25 cellular contexts compared by ENCODE assay signal in genomic region chr10:116597543-116597942, GRCh38. TPM values are rescaled to one million over a fixed set of nuclear protein-coding genes. Genes with fewer than 3 reads are reported as not detected.
DNase-seq lines count a peak whose midpoint lies in the region; ATAC-seq, FAIRE-seq and TF ChIP-seq lines count a peak whose summit lies in the region.
"Had no signal": no experiment of that assay in that cellular context is flagged by ENCODE, and none has a peak within 500 bp of the region (broad histone marks: within the 10 kb centered on the region; RNA-seq: fewer than 3 reads in every experiment).

No MANE protein-coding gene starts in this region.

- H3K4me1 ChIP-seq in HCT116 (ENCODE audit: control insufficient read depth in 1 of 2, insufficient read depth in 2 of 2, low read length in 2 of 2) (no peaks in the 10 kb centered on the region), body of pancreas (peaks cover 66% of the 10 kb centered on the region), pancreas (peaks cover 0 to 19% (median 4%) of the 10 kb centered on the region in 3 donors)
- H3K4me1 ChIP-seq: BE2C had no signal

- H3K27ac ChIP-seq in HCT116 (ENCODE audit: low read depth, low read length) (no peak overlapping the region), body of pancreas (peak overlapping the region; percentile 48 to 97 (median 94)), pancreas (peak overlapping the region; percentile 19 to 35 (median 27))
- H3K27ac ChIP-seq: HL-60 had no signal

- H3K4me2 ChIP-seq in HCT116 (ENCODE audit: low read length), result no peak overlapping the region

- H3K9me3 ChIP-seq in HCT116 (ENCODE audit: control insufficient read depth in 1 of 2, insufficient read depth in 1 of 2, low read depth in 1 of 2, low read length in 2 of 2) (no peaks in the 10 kb centered on the region), body of pancreas (no peaks in the 10 kb centered on the region), pancreas (no peaks in the 10 kb centered on the region)
- H3K9me3 ChIP-seq: BE2C had no signal

- WGBS in body of pancreas, 2 donors, result 38 to 89% methylated on average over 4 to 5 of the region's 5 CpGs
- 41 to 42% methylated on average over 5 of the region's 5 CpGs for WGBS in pancreas, 2 donors

- H3K36me3 ChIP-seq in HCT116 (ENCODE audit: control insufficient read depth in 1 of 2, insufficient read depth in 2 of 2, low read length in 2 of 2) (no peaks in the 10 kb centered on the region), body of pancreas (replicated peaks in 1 of 2; ENCODE audit: insufficient read depth in 1 of 2, low read depth in 2 of 2) (peaks cover 3% of the 10 kb centered on the region in 2 donors), pancreas (peaks cover 0 to 55% (median 0%) of the 10 kb centered on the region in 3 donors)
- H3K36me3 ChIP-seq: BE2C had no signal

- no peaks in the 10 kb centered on the region for H3K79me2 ChIP-seq in HCT116 (ENCODE audit: insufficient read depth, low read length)

- BruUV-seq in HCT116 (replicated peaks; lab: Mats Ljungman, UMichigan), result no TSS peak

- RAD21 ChIA-PET in HCT116 (lab: Charles Lee; ENCODE audit: low non-redundant PET in 1 of 2, low total read pairs in 2 of 2, uncharacterized antibody in 2 of 2, unreplicated experiment in 2 of 2), result no interaction called here

- no peak for TF ChIP-seq CTCF in HCT116 (IDR thresholded peaks at IDR 0.05 in 2 of 3, conservative IDR thresholded peaks at IDR 0.05 in 1 of 3; ENCODE audit: borderline replicate concordance in 1 of 3, insufficient read depth in 1 of 3, low read depth in 2 of 3, low read length in 2 of 3)
- peak; percentile 35 for TF ChIP-seq CTCF in LNCaP clone FGC (IDR thresholded peaks at IDR 0.05; ENCODE audit: control insufficient read depth, extremely low read depth, insufficient read depth)
- TF ChIP-seq CTCF in body of pancreas (IDR thresholded peaks at IDR 0.05), result peak in 2 of 7 experiments; percentile 16 to 25
- no peak for TF ChIP-seq CTCF in pancreas (IDR thresholded peaks at IDR 0.05)

- intact Hi-C loops in HCT116 (cut with micrococcal nuclease) (no loop called here), body of pancreas (cut with DNase I) (no loop called here), pancreas (cut with DNase I) (no loop called here)

- no peak overlapping the region for H2AFZ ChIP-seq in HCT116 (ENCODE audit: low read depth, low read length, poor library complexity, severe bottlenecking)

- TF ChIP-seq POLR2A in HCT116 (IDR thresholded peaks at IDR 0.05; ENCODE audit: borderline replicate concordance, extremely low read depth, insufficient read depth, insufficient read length) (no peak), body of pancreas (IDR thresholded peaks at IDR 0.05) (peak in 2 of 3 donors; percentile 74 to 78), erythroblast (IDR thresholded peaks at IDR 0.05; ENCODE audit: low read length) (no peak)

- peak; percentile 24; the same call in 1 of the 2 replicates for TF ChIP-seq RAD21 in HCT116 (IDR thresholded peaks at IDR 0.05; ENCODE audit: low read depth)

- DNase-seq in HCT116 (ENCODE audit: low read depth, low spot score) (no peak), LNCaP clone FGC (ENCODE audit: low read depth) (no peak), body of pancreas (peak in 2 of 4 donors; percentile 57 to 60), pancreas (peak in 3 of 6 donors; percentile 39 to 58 (median 53)), erythroblast (lab: John Stamatoyannopoulos, UW) (no peak)
- DNase-seq: ACHN; BE2C; C1 segment of cervical spinal cord; CD4-positive, CD25-positive, alpha-beta regulatory T cell; CD8-positive, alpha-beta memory T cell; COR-L47; DMS 273 treated with DMSO at 0.1 percent for 48 hours; DMS53; DND-41; EL; H9; IMR-90 had no signal

- POLR2A ChIA-PET in HCT116 (lab: Charles Lee), result no interaction called here

- FAIRE-seq in pancreas (lab: Jason Lieb, UNC), result no peak
- FAIRE-seq: A204.1, GM12878, GM19239, H1 had no signal

- H3K9me2 ChIP-seq in HCT116 (ENCODE audit: insufficient read depth), result no peaks in the 10 kb centered on the region

- H4K20me1 ChIP-seq in HCT116 (ENCODE audit: insufficient read depth), result no peaks in the 10 kb centered on the region

- H3K4me3 ChIP-seq in HCT116 (replicated peaks in 1 of 2; ENCODE audit: low read depth in 1 of 2, low read length in 2 of 2), result no peak overlapping the region
- no peak overlapping the region for H3K4me3 ChIP-seq in LNCaP clone FGC (ENCODE audit: low read depth, low read length)
- H3K4me3 ChIP-seq in body of pancreas, result no peak overlapping the region
- peak overlapping the region in 2 of 4 donors; percentile 19 to 52 for H3K4me3 ChIP-seq in pancreas
- H3K4me3 ChIP-seq: GM12878 had no signal

- ATAC-seq in HCT116, result no peak
- no peak for ATAC-seq in body of pancreas
- peak; percentile 7 to 28 (median 20) for ATAC-seq in pancreas
- ATAC-seq in HG03354 (IDR thresholded peaks at IDR 0.05; ENCODE audit: poor library complexity, severe bottlenecking, unreplicated experiment), result no peak
- ATAC-seq: GM12878 had no signal

- H3K9ac ChIP-seq in HCT116 (ENCODE audit: low read length), result no peak overlapping the region

- CTCF ChIA-PET in HCT116 (lab: Charles Lee), result no interaction called here

- H3K27me3 ChIP-seq in HCT116 (ENCODE audit: insufficient read depth, low read length) (peaks cover 50% of the 10 kb centered on the region), body of pancreas (no peaks in the 10 kb centered on the region), pancreas (no peaks in the 10 kb centered on the region)
- H3K27me3 ChIP-seq: BE2C had no signal

TF ChIP-seq in HCT116, 20 proteins besides CTCF, POLR2A, EP300 and RAD21:
- TF ChIP-seq, protein P1, sequence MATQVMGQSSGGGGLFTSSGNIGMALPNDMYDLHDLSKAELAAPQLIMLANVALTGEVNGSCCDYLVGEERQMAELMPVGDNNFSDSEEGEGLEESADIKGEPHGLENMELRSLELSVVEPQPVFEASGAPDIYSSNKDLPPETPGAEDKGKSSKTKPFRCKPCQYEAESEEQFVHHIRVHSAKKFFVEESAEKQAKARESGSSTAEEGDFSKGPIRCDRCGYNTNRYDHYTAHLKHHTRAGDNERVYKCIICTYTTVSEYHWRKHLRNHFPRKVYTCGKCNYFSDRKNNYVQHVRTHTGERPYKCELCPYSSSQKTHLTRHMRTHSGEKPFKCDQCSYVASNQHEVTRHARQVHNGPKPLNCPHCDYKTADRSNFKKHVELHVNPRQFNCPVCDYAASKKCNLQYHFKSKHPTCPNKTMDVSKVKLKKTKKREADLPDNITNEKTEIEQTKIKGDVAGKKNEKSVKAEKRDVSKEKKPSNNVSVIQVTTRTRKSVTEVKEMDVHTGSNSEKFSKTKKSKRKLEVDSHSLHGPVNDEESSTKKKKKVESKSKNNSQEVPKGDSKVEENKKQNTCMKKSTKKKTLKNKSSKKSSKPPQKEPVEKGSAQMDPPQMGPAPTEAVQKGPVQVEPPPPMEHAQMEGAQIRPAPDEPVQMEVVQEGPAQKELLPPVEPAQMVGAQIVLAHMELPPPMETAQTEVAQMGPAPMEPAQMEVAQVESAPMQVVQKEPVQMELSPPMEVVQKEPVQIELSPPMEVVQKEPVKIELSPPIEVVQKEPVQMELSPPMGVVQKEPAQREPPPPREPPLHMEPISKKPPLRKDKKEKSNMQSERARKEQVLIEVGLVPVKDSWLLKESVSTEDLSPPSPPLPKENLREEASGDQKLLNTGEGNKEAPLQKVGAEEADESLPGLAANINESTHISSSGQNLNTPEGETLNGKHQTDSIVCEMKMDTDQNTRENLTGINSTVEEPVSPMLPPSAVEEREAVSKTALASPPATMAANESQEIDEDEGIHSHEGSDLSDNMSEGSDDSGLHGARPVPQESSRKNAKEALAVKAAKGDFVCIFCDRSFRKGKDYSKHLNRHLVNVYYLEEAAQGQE (IDR thresholded peaks at IDR 0.05; ENCODE audit: low read depth), result no peak
- TF ChIP-seq CEBPB (IDR thresholded peaks at IDR 0.05; ENCODE audit: low read depth) (no peak), JUND (IDR thresholded peaks at IDR 0.05) (no peak), EZH2 (IDR thresholded peaks at IDR 0.05) (no peak), SIN3A (IDR thresholded peaks at IDR 0.05; ENCODE audit: low read depth) (no peak), YY1 (IDR thresholded peaks at IDR 0.05; ENCODE audit: extremely low read depth, insufficient replicate concordance, low read depth, low read length) (no peak), EZH2phosphoT487 (IDR thresholded peaks at IDR 0.05; ENCODE audit: borderline replicate concordance) (no peak), ATF3 (IDR thresholded peaks at IDR 0.05) (no peak), ZFX (IDR thresholded peaks at IDR 0.05) (no peak), ZNF274 (IDR thresholded peaks at IDR 0.05; ENCODE audit: low read depth, low read length) (no peak), SP1 (IDR thresholded peaks at IDR 0.05; ENCODE audit: low read depth) (no peak), TCF7L2 (IDR thresholded peaks at IDR 0.05; ENCODE audit: borderline replicate concordance, extremely low read depth, insufficient read depth, insufficient read length) (no peak), POLR2AphosphoS5 (IDR thresholded peaks at IDR 0.05; ENCODE audit: low read depth, low read length) (no peak)
TF ChIP-seq in HCT116: peak in this region for 0.

RNA-seq across cellular contexts. Expression of gene PNLIPRP1, which starts 6.8 kb away (rescaled TPM):
- total RNA-seq in HCT116 (2021; ENCODE audit: unreplicated experiment), result 1.6 TPM
- polyA plus RNA-seq in HCT116 (2012), result not detected in 2 replicates
- total RNA-seq in body of pancreas, result 1,000 to 10,000 TPM; 3,318 to 4,534 TPM
- 1,000 to 10,000 TPM; 4,088 to 8,927 (median 4,675) TPM for total RNA-seq in pancreas
- polyA plus RNA-seq in pancreas, result 1,000 to 10,000 TPM; 3,212 to 6,957 TPM
- total RNA-seq: CD4-positive, CD25-positive, alpha-beta regulatory T cell; CD8-positive, alpha-beta memory T cell; G401; H1; H9; HT1080; IMR-90 had no signal
- polyA plus RNA-seq: CD4-positive, CD25-positive, alpha-beta regulatory T cell; CD8-positive, alpha-beta memory T cell; GM12878; H1; IMR-90 had no signal

RNA-seq across cellular contexts. Expression of gene PNLIPRP2, which starts 23.2 kb away (rescaled TPM):
- total RNA-seq in HCT116 (2021; ENCODE audit: unreplicated experiment), result 1.1 TPM
- not detected in 2 replicates for polyA plus RNA-seq in HCT116 (2012)
- 1,000 to 10,000 TPM in 1 of 2 donors, 100 to 1,000 TPM in 1; 455 to 2,069 TPM for total RNA-seq in body of pancreas
- total RNA-seq in pancreas, result 1,000 to 10,000 TPM in 5 of 6 donors, 100 to 1,000 TPM in 1; 455 to 7,545 (median 2,236) TPM
- polyA plus RNA-seq in pancreas, result 1,000 to 10,000 TPM; 1,594 to 2,679 TPM
- total RNA-seq: CD4-positive, CD25-positive, alpha-beta regulatory T cell; CD8-positive, alpha-beta memory T cell; G401; H1; HT1080; IMR-90 had no signal
- polyA plus RNA-seq: CD4-positive, CD25-positive, alpha-beta regulatory T cell; CD8-positive, alpha-beta memory T cell; GM12878; IMR-90 had no signal

RNA-seq across cellular contexts. Expression of gene PNLIP, which starts 51.8 kb away (rescaled TPM):
- 1.3 TPM for total RNA-seq in HCT116 (2021; ENCODE audit: unreplicated experiment)
- not detected in 2 replicates for polyA plus RNA-seq in HCT116 (2012)
- over 10,000 TPM in 1 of 2 donors, 1,000 to 10,000 TPM in 1; 8,888 to 12,294 TPM for total RNA-seq in body of pancreas
- total RNA-seq in pancreas, result over 10,000 TPM in 4 of 6 donors, 1,000 to 10,000 TPM in 2; 6,750 to 39,320 (median 11,574) TPM
- polyA plus RNA-seq in pancreas, result 1,000 to 10,000 TPM; 1,789 to 4,189 TPM
- total RNA-seq: CD4-positive, CD25-positive, alpha-beta regulatory T cell; CD8-positive, alpha-beta memory T cell; G401; H1; H9; HT1080; IMR-90 had no signal
- polyA plus RNA-seq: CD4-positive, CD25-positive, alpha-beta regulatory T cell; CD8-positive, alpha-beta memory T cell; GM12878; H1; IMR-90 had no signal

Comparison
In these comparisons a context has a peak if more than half of its experiments do, and no peak if none do; other contexts are left out.
1. ATAC-seq: peak in pancreas (4 of 4); none in HCT116 (single experiment), body of pancreas (single experiment) and HG03354 (single experiment).
2. POLR2A ChIP-seq: peak in body of pancreas (2 of 3); none in HCT116 (single experiment) and erythroblast (single experiment).
3. RNA of gene PNLIPRP1, which starts 6.8 kb away (total RNA-seq): 4,088 to 8,927 TPM in pancreas and 3,318 to 4,534 TPM in body of pancreas; 1.6 TPM in HCT116 (single experiment); every median in the first group is over 1,000 times any median in the second.
4. RNA of gene PNLIPRP2, which starts 23.2 kb away (total RNA-seq): 455 to 7,545 TPM in pancreas and 455 to 2,069 TPM in body of pancreas; 1.1 TPM in HCT116 (single experiment); every median in the first group is over 100 times any median in the second.
5. RNA of gene PNLIP, which starts 51.8 kb away (total RNA-seq): 6,750 to 39,320 TPM in pancreas and 8,888 to 12,294 TPM in body of pancreas; 1.3 TPM in HCT116 (single experiment); every median in the first group is over 1,000 times any median in the second.